1 cellular context compared by ENCODE assay signal in genomic region chr12:67268896-67269631, GRCh38.
TF ChIP-seq lines count a peak whose summit lies in the region.

Gene CAND1, plus strand, starts transcription at chr12:67269358. Its CDS starts 360 bp downstream, at chr12:67269718.

TF ChIP-seq in K562, 482 proteins besides CTCF, POLR2A, EP300 and RAD21 (continued from another document and continues in another):
- TF ChIP-seq TSHZ1 (CRISPR knock-in tag; IDR thresholded peaks at IDR 0.05) (no peak), SAFB (IDR thresholded peaks at IDR 0.05; ENCODE audit: borderline replicate concordance, low read depth, low read length) (peak; percentile 92), NFE2L1 (tag; IDR thresholded peaks at IDR 0.05; ENCODE audit: borderline replicate concordance, low read depth) (0 out of 2 replicates have a peak, but pooled peaks have one; percentile 26), TEAD1 (CRISPR knock-in tag; IDR thresholded peaks at IDR 0.05) (peak in 1 of 2 experiments; percentile 39; a peak in 2 of 4 replicates), TBP (optimal IDR thresholded peaks at IDR 0.05; ENCODE audit: low read depth, low read length) (peak; percentile 16), MAFK (IDR thresholded peaks at IDR 0.05; ENCODE audit: low read length) (peak; percentile 39; the same call in 1 of the 2 replicates), HMG20B (CRISPR knock-in tag; IDR thresholded peaks at IDR 0.05) (no peak), U2AF1 (optimal IDR thresholded peaks at IDR 0.05; ENCODE audit: low read depth, low read length) (no peak), RFX1 (IDR thresholded peaks at IDR 0.05) (peak; percentile 92), ARID3B (CRISPR knock-in tag; IDR thresholded peaks at IDR 0.05; ENCODE audit: borderline replicate concordance) (0 out of 2 replicates have a peak, but pooled peaks have one; percentile 83), ZNF263 (CRISPR knock-in tag; IDR thresholded peaks at IDR 0.05; ENCODE audit: borderline replicate concordance) (0 out of 2 replicates have a peak, but pooled peaks have one; percentile 57), TRIM25 (IDR thresholded peaks at IDR 0.05; ENCODE audit: borderline replicate concordance) (no peak), NR2C2 (CRISPR knock-in tag; IDR thresholded peaks at IDR 0.05) (peak; percentile 96), NR2C2 (tag; IDR thresholded peaks at IDR 0.05) (peak; percentile 99), CSDE1 (IDR thresholded peaks at IDR 0.05) (peak in 1 of 2 experiments; percentile 69; a peak in 1 of 4 replicates), ZNF717 (CRISPR knock-in tag; IDR thresholded peaks at IDR 0.05) (no peak), PTBP1 (IDR thresholded peaks at IDR 0.05; ENCODE audit: low read depth, low read length) (no peak), ZFPM2 (CRISPR knock-in tag; IDR thresholded peaks at IDR 0.05) (0 out of 2 replicates have a peak, but pooled peaks have one; percentile 13), BMI1 (IDR thresholded peaks at IDR 0.05; ENCODE audit: low read length) (peak; percentile 39; the same call in 1 of the 2 replicates), C11orf30 (IDR thresholded peaks at IDR 0.05; ENCODE audit: low read depth) (peak; percentile 89), TGIF2 (CRISPR knock-in tag; IDR thresholded peaks at IDR 0.05) (no peak), CBFB (CRISPR knock-in tag; IDR thresholded peaks at IDR 0.05) (no peak), ZBTB12 (CRISPR knock-in tag; IDR thresholded peaks at IDR 0.05) (peak; percentile 60), SMC3 (conservative IDR thresholded peaks at IDR 0.05; ENCODE audit: insufficient read depth, low read depth, low read length) (no peak), ZNF3 (CRISPR knock-in tag; IDR thresholded peaks at IDR 0.05) (no peak), ATF1 (CRISPR knock-in tag; IDR thresholded peaks at IDR 0.05) (0 out of 2 replicates have a peak, but pooled peaks have one; percentile 11), ATF1 (tag; IDR thresholded peaks at IDR 0.05) (peak; percentile 95), CREM (IDR thresholded peaks at IDR 0.05; ENCODE audit: low read depth) (peak; percentile 84), DNMT1 (IDR thresholded peaks at IDR 0.05) (no peak), MTA1 (IDR thresholded peaks at IDR 0.05; ENCODE audit: borderline replicate concordance) (peak; percentile 85), ZNF318 (IDR thresholded peaks at IDR 0.05; ENCODE audit: borderline replicate concordance in 1 of 2, low read depth in 1 of 2) (no peak), NRF1 (conservative IDR thresholded peaks at IDR 0.05 in 1 of 2, IDR thresholded peaks at IDR 0.05 in 1 of 2) (peak; percentile 79 to 84), THRAP3 (IDR thresholded peaks at IDR 0.05; ENCODE audit: borderline replicate concordance) (no peak), ATF4 (CRISPR knock-in tag; IDR thresholded peaks at IDR 0.05) (peak; percentile 55), HDAC8 (tag; IDR thresholded peaks at IDR 0.05) (no peak), TCF15 (CRISPR knock-in tag; IDR thresholded peaks at IDR 0.05) (no peak), POLR2G (IDR thresholded peaks at IDR 0.05; ENCODE audit: low read depth, low read length) (peak; percentile 96), ZNF518B (CRISPR knock-in tag; IDR thresholded peaks at IDR 0.05) (no peak), XRCC4 (IDR thresholded peaks at IDR 0.05; ENCODE audit: extremely low read depth, insufficient read depth, insufficient read length) (no peak), TAF7 (tag; IDR thresholded peaks at IDR 0.05) (peak; percentile 77), ARNT (IDR thresholded peaks at IDR 0.05) (peak in 1 of 2 experiments; percentile 61; a peak in 1 of 4 replicates)
